19 cellular contexts compared by ENCODE assay signal in genomic region chr21:28899220-28899619, GRCh38.
A peak's percentile ranks its signal among the peaks of the same experiment; 100 is the strongest.
DNase-seq lines count a peak whose midpoint lies in the region; ATAC-seq and TF ChIP-seq lines count a peak whose summit lies in the region.
"Had no signal": no experiment of that assay in that cellular context is flagged by ENCODE, and none has a peak within 500 bp of the region (broad histone marks: within the 10 kb centered on the region; RNA-seq: fewer than 3 reads in every experiment).

No MANE protein-coding gene starts in this region.

- peaks cover 1% of the 10 kb centered on the region for H3K79me1 ChIP-seq in neuronal stem cell (ENCODE audit: low read depth, low read length)

- DNase-seq in activated T-cell treated with anti-CD3 and anti-CD28 coated beads, Interleukin-2, amount 50 U/mL, for 72 hours, result no peak
- DNase-seq in activated T-cell treated with anti-CD3 and anti-CD28 coated beads, Interleukin-2, amount 50 U/mL, for 1 hour, result no peak
- DNase-seq in ascending aorta (ENCODE audit: low spot score in 2 of 2) (no peak), neuronal stem cell (ENCODE audit: low spot score) (no peak), CD1c-positive myeloid dendritic cell (ENCODE audit: extremely low spot score) (no peak), posterior vena cava (ENCODE audit: low spot score) (no peak)
- DNase-seq: Kasumi-1; MG63; NCI-H1048; NCI-H1436; NCI-H1930; NCI-H510A; NCI-H748 treated with DMSO at 0.1 percent for 48 hours; NK-92 treated with Interleukin-12 subunit alpha and Interleukin-12 subunit beta, amount 100 ng/mL, for 24 hours; Peyer's patch had no signal

- H3K4me1 ChIP-seq in ascending aorta (peaks cover 0 to 33% of the 10 kb centered on the region in 2 donors), neuronal stem cell (ENCODE audit: control insufficient read depth in 2 of 2, insufficient read depth in 1 of 2, low read depth in 1 of 2, low read length in 2 of 2) (no peaks in the 10 kb centered on the region)
- H3K4me1 ChIP-seq: Peyer's patch had no signal

- WGBS in neuronal stem cell (ENCODE audit: extremely low coverage in 2 of 2, insufficient read length in 2 of 2, insufficient replicate concordance in 1 of 2), 2 donors, result no CpG with 5 or more reads among the region's 3 CpGs

- H3K9me3 Mint-ChIP-seq in activated T-cell treated with anti-CD3 and anti-CD28 coated beads, Interleukin-2, amount 50 U/mL, for 72 hours, result peaks cover 0 to 2% of the 10 kb centered on the region in 2 donors

- no peak overlapping the region for H4K91ac ChIP-seq in neuronal stem cell (ENCODE audit: low read depth, low read length, poor library complexity)

- no peak overlapping the region for H3K4ac ChIP-seq in neuronal stem cell (ENCODE audit: low read length)

- H3K27me3 ChIP-seq in ascending aorta (no peaks in the 10 kb centered on the region), neuronal stem cell (ENCODE audit: control insufficient read depth in 3 of 3, insufficient read depth in 3 of 3, low read depth in 1 of 3, low read length in 3 of 3) (no peaks in the 10 kb centered on the region)
- H3K27me3 ChIP-seq: MG63, Peyer's patch had no signal

- no peak for TF ChIP-seq CTCF in ascending aorta (IDR thresholded peaks at IDR 0.05)

- H3K9me3 ChIP-seq in ascending aorta (no peaks in the 10 kb centered on the region), neuronal stem cell (replicated peaks in 1 of 2; ENCODE audit: control insufficient read depth in 2 of 2, insufficient read depth in 1 of 2, low read depth in 1 of 2, low read length in 2 of 2) (no peaks in the 10 kb centered on the region)
- H3K9me3 ChIP-seq: MG63, Peyer's patch had no signal

- no peak overlapping the region for H3K4me3 Mint-ChIP-seq in activated T-cell treated with anti-CD3 and anti-CD28 coated beads, Interleukin-2, amount 50 U/mL, for 72 hours

- H3K27me3 Mint-ChIP-seq in activated T-cell treated with anti-CD3 and anti-CD28 coated beads, Interleukin-2, amount 50 U/mL, for 72 hours (ENCODE audit: low read depth), result no peaks in the 10 kb centered on the region

- H3K27ac ChIP-seq in ascending aorta (peak overlapping the region; percentile 65 to 76), neuronal stem cell (replicated peaks; ENCODE audit: low read length) (no peak overlapping the region)
- H3K27ac ChIP-seq: 22Rv1, C4-2B, Peyer's patch had no signal

- peak overlapping the region; percentile 12 for H3K27ac Mint-ChIP-seq in activated T-cell treated with anti-CD3 and anti-CD28 coated beads, Interleukin-2, amount 50 U/mL, for 72 hours

- H2BK120ac ChIP-seq in neuronal stem cell (ENCODE audit: low read depth, low read length), result no peak overlapping the region

- H2BK12ac ChIP-seq in neuronal stem cell (ENCODE audit: low read length), result no peak overlapping the region

- H2BK5ac ChIP-seq in neuronal stem cell (ENCODE audit: low read length), result no peak overlapping the region

- no peaks in the 10 kb centered on the region for H3K4me1 Mint-ChIP-seq in activated T-cell treated with anti-CD3 and anti-CD28 coated beads, Interleukin-2, amount 50 U/mL, for 72 hours (ENCODE audit: low read depth)

- no peak overlapping the region for H3K14ac ChIP-seq in neuronal stem cell (ENCODE audit: low read length)

- H3K4me3 ChIP-seq in ascending aorta, result peak overlapping the region; percentile 18 to 21
- no peak overlapping the region for H3K4me3 ChIP-seq in neuronal stem cell (ENCODE audit: low read length in 2 of 2)
- H3K4me3 ChIP-seq: MG63, Peyer's patch had no signal

- peak overlapping the region; percentile 41 for H2AFZ ChIP-seq in neuronal stem cell (ENCODE audit: low read length)

- no peak for ATAC-seq in activated T-cell treated with anti-CD3 and anti-CD28 coated beads, Interleukin-2, amount 50 U/mL, for 72 hours (replicated peaks in 1 of 2)
- ATAC-seq in HG03432 (IDR thresholded peaks at IDR 0.05; ENCODE audit: unreplicated experiment), result no peak
- ATAC-seq in GM18517 (IDR thresholded peaks at IDR 0.05; ENCODE audit: unreplicated experiment), result no peak

- H2BK15ac ChIP-seq in neuronal stem cell (ENCODE audit: low read length), result no peak overlapping the region

- H3K4me2 ChIP-seq in neuronal stem cell (ENCODE audit: insufficient read depth, low read length, poor library complexity, severe bottlenecking), result no peak overlapping the region

- H3K9ac ChIP-seq in neuronal stem cell (ENCODE audit: low read depth, low read length, poor library complexity), result no peak overlapping the region

- H3K36me3 ChIP-seq in ascending aorta (no peaks in the 10 kb centered on the region), neuronal stem cell (replicated peaks in 1 of 2; ENCODE audit: control insufficient read depth in 2 of 2, insufficient read depth in 2 of 2, low read length in 2 of 2) (no peaks in the 10 kb centered on the region)
- H3K36me3 ChIP-seq: MG63, Peyer's patch had no signal

- intact Hi-C loops in ascending aorta (cut with DNase I), result loop anchor here (5.0 kb wide), 3 partner anchors 38 to 142 kb away; no protein-coding TSS in a partner anchor
- intact Hi-C loops in posterior vena cava (cut with DNase I), result no loop called here

- no peaks in the 10 kb centered on the region for H3K36me3 Mint-ChIP-seq in activated T-cell treated with anti-CD3 and anti-CD28 coated beads, Interleukin-2, amount 50 U/mL, for 72 hours (ENCODE audit: insufficient read depth in 2 of 2)

- H3K18ac ChIP-seq in neuronal stem cell (ENCODE audit: low read length), result no peak overlapping the region

- H2AK5ac ChIP-seq in neuronal stem cell (ENCODE audit: low read depth, low read length), result no peak overlapping the region

- no peak overlapping the region for H3K23ac ChIP-seq in neuronal stem cell (ENCODE audit: low read depth, low read length, poor library complexity)

- no peak overlapping the region for H4K8ac ChIP-seq in neuronal stem cell (ENCODE audit: low read depth, low read length)

Comparison
In these comparisons a context has a peak if more than half of its experiments do, and no peak if none do; other contexts are left out.
1. H3K4me3 ChIP-seq: peak in ascending aorta (2 of 2); none in neuronal stem cell (0 of 2).